ENCODE assay signal across 15 cellular contexts in genomic region chr7:141461924-141462323, GRCh38.
DNase-seq lines count a peak whose midpoint lies in the region; ATAC-seq and TF ChIP-seq lines count a peak whose summit lies in the region.
"Had no signal": no experiment of that assay in that cellular context is flagged by ENCODE, and none has a peak within 500 bp of the region (broad histone marks: within the 10 kb centered on the region; RNA-seq: fewer than 3 reads in every experiment).

No MANE protein-coding gene starts in this region.

- H2BK120ac ChIP-seq in mesendoderm (ENCODE audit: low read depth, low read length), result no peak overlapping the region

- H3K18ac ChIP-seq in mesendoderm (ENCODE audit: low read length), result no peak overlapping the region

- H3K36me3 ChIP-seq in GM23338 (ENCODE audit: insufficient read depth) (no peaks in the 10 kb centered on the region), endocrine pancreas (ENCODE audit: control insufficient read depth, insufficient read depth, low read length) (no peaks in the 10 kb centered on the region), mesendoderm (ENCODE audit: control insufficient read depth, insufficient read depth, low read length) (no peaks in the 10 kb centered on the region), aorta (ENCODE audit: control insufficient read depth in 1 of 2, insufficient read depth in 2 of 2, low read length in 1 of 2) (no peaks in the 10 kb centered on the region)

- H3K9me3 Mint-ChIP-seq in GM23338, result no peaks in the 10 kb centered on the region
- H3K9me3 Mint-ChIP-seq in activated T-helper 17 cell treated with anti-CD3 and anti-CD28 coated beads, Interleukin-2, amount 50 U/mL, for 72 hours, result no peaks in the 10 kb centered on the region

- H4K8ac ChIP-seq in mesendoderm (ENCODE audit: low read depth, low read length), result no peak overlapping the region

- no peaks in the 10 kb centered on the region for H4K20me1 ChIP-seq in GM23338 (replicated peaks; ENCODE audit: insufficient read depth)

- intact Hi-C loops in aorta (cut with DNase I), result no loop called here

- no peak overlapping the region for H2AFZ ChIP-seq in GM23338

- ATAC-seq in GM23338 (peak; percentile 30; the same call in 2 of the 3 replicates), aorta (ENCODE audit: low FRiP score) (no peak)
- no peak for ATAC-seq in activated T-helper 17 cell treated with anti-CD3 and anti-CD28 coated beads, Interleukin-2, amount 50 U/mL, for 72 hours (replicated peaks)
- ATAC-seq: A549 had no signal

- no peaks in the 10 kb centered on the region for H3K9me3 ChIP-seq in endocrine pancreas (ENCODE audit: control insufficient read depth, low read length)
- H3K9me3 ChIP-seq in aorta (ENCODE audit: control insufficient read depth, low read length), result no peaks in the 10 kb centered on the region

- H3K27ac Mint-ChIP-seq in GM23338, result no peak overlapping the region
- peak overlapping the region; percentile 37 for H3K27ac Mint-ChIP-seq in activated T-helper 17 cell treated with anti-CD3 and anti-CD28 coated beads, Interleukin-2, amount 50 U/mL, for 72 hours

- H3K27me3 ChIP-seq in GM23338 (ENCODE audit: insufficient read depth), result no peaks in the 10 kb centered on the region
- H3K27me3 ChIP-seq in endocrine pancreas (ENCODE audit: control insufficient read depth, insufficient read depth, low read length), result no peaks in the 10 kb centered on the region
- H3K27me3 ChIP-seq in mesendoderm (ENCODE audit: insufficient read depth, low read length, poor library complexity), result no peaks in the 10 kb centered on the region
- no peaks in the 10 kb centered on the region for H3K27me3 ChIP-seq in aorta (ENCODE audit: control insufficient read depth in 1 of 2, insufficient read depth in 2 of 2, low read length in 1 of 2)

- 0 out of 2 replicates have a peak, but pooled peaks cover 4% of the 10 kb centered on the region for H3K4me1 ChIP-seq in GM23338 (ENCODE audit: insufficient read depth)
- H3K4me1 ChIP-seq in endocrine pancreas (ENCODE audit: control insufficient read depth, insufficient read depth, low read length), result no peaks in the 10 kb centered on the region
- H3K4me1 ChIP-seq in mesendoderm (ENCODE audit: control insufficient read depth, low read depth, low read length), result no peaks in the 10 kb centered on the region
- H3K4me1 ChIP-seq in aorta (ENCODE audit: control insufficient read depth in 1 of 2, insufficient read depth in 2 of 2, low read length in 2 of 2), result no peaks in the 10 kb centered on the region
- H3K4me1 ChIP-seq: A549 had no signal

- H3F3A ChIP-seq in GM23338 (replicated peaks; ENCODE audit: low read depth), result no peaks in the 10 kb centered on the region

- no peak overlapping the region for H3K4me2 ChIP-seq in GM23338
- no peak overlapping the region for H3K4me2 ChIP-seq in mesendoderm (ENCODE audit: low read length)
- H3K4me2 ChIP-seq: A549 had no signal

- H3K56ac ChIP-seq in mesendoderm (ENCODE audit: low read length), result no peak overlapping the region

- no peak overlapping the region for H4K5ac ChIP-seq in mesendoderm (ENCODE audit: low read length)

- no CpG with 5 or more reads among the region's 6 CpGs for WGBS in mesendoderm (ENCODE audit: extremely low coverage, insufficient coverage, low lambda C conversion rate)
- 77 to 78% methylated on average over 6 of the region's 6 CpGs for WGBS in aorta, 2 donors

- H2BK15ac ChIP-seq in mesendoderm (replicated peaks; ENCODE audit: low read depth), result no peak overlapping the region

- no peak overlapping the region for H3K4ac ChIP-seq in mesendoderm (ENCODE audit: low read depth, low read length)

- H3K36me3 Mint-ChIP-seq in GM23338 (ENCODE audit: low read depth), result no peaks in the 10 kb centered on the region
- H3K36me3 Mint-ChIP-seq in activated T-helper 17 cell treated with anti-CD3 and anti-CD28 coated beads, Interleukin-2, amount 50 U/mL, for 72 hours (ENCODE audit: low read depth), result no peaks in the 10 kb centered on the region

- H3K79me2 ChIP-seq in GM23338 (replicated peaks; ENCODE audit: insufficient read depth), result no peaks in the 10 kb centered on the region
- no peaks in the 10 kb centered on the region for H3K79me2 ChIP-seq in mesendoderm (ENCODE audit: control insufficient read depth, insufficient read depth, low read length)

- no peak overlapping the region for H2AK5ac ChIP-seq in mesendoderm (ENCODE audit: low read length)

- H3K4me1 Mint-ChIP-seq in GM23338, result peaks cover 14% of the 10 kb centered on the region
- no peaks in the 10 kb centered on the region for H3K4me1 Mint-ChIP-seq in activated T-helper 17 cell treated with anti-CD3 and anti-CD28 coated beads, Interleukin-2, amount 50 U/mL, for 72 hours

- H3K79me1 ChIP-seq in mesendoderm (ENCODE audit: low read length), result no peaks in the 10 kb centered on the region

- no peak overlapping the region for H3K4me3 Mint-ChIP-seq in GM23338
- H3K4me3 Mint-ChIP-seq in activated T-helper 17 cell treated with anti-CD3 and anti-CD28 coated beads, Interleukin-2, amount 50 U/mL, for 72 hours, result no peak overlapping the region

- H3K4me3 ChIP-seq in GM23338 (no peak overlapping the region), endocrine pancreas (ENCODE audit: control insufficient read depth, insufficient read depth, low read length) (peak overlapping the region; percentile 0), mesendoderm (ENCODE audit: low read length) (no peak overlapping the region), aorta (ENCODE audit: low read length in 2 of 2) (no peak overlapping the region)
- H3K4me3 ChIP-seq: A549 had no signal

- H3K9ac ChIP-seq in endocrine pancreas (ENCODE audit: control insufficient read depth, insufficient read depth, low read length), result no peak overlapping the region
- H3K9ac ChIP-seq in mesendoderm (ENCODE audit: low read length), result no peak overlapping the region

- H3K27me3 Mint-ChIP-seq in GM23338 (ENCODE audit: insufficient read depth, low read depth, poor library complexity), result peaks cover 4% of the 10 kb centered on the region
- peaks cover 12% of the 10 kb centered on the region for H3K27me3 Mint-ChIP-seq in activated T-helper 17 cell treated with anti-CD3 and anti-CD28 coated beads, Interleukin-2, amount 50 U/mL, for 72 hours

- H3K27ac ChIP-seq in GM23338 (ENCODE audit: low read depth) (no peak overlapping the region), mesendoderm (ENCODE audit: low read depth, low read length) (no peak overlapping the region), aorta (ENCODE audit: low read depth in 1 of 2, low read length in 2 of 2) (no peak overlapping the region)
- H3K27ac ChIP-seq: A549 had no signal

- no peak for TF ChIP-seq CTCF in GM23338 (conservative IDR thresholded peaks at IDR 0.05; ENCODE audit: low read depth in 2 of 2)

- no peak overlapping the region for H2BK5ac ChIP-seq in mesendoderm (ENCODE audit: low read length)

- DNase-seq in GM23338 (ENCODE audit: low spot score) (no peak), medulla oblongata (ENCODE audit: extremely low spot score) (peak; percentile 17), mesendoderm (no peak), retina (no peak), aorta (no peak)
- DNase-seq: COR-L47, GF-D8, KG1, NCI-H1436 treated with DMSO at 0.1 percent for 48 hours, NCI-H2029 treated with DMSO at 0.1 percent for 48 hours, NCI-H2171 treated with DMSO at 0.1 percent for 48 hours, NCI-H446 treated with DMSO at 0.1 percent for 48 hours had no signal

- no peaks in the 10 kb centered on the region for H3K9me2 ChIP-seq in GM23338 (ENCODE audit: insufficient read depth)

- H3K23ac ChIP-seq in mesendoderm (ENCODE audit: low read length), result no peak overlapping the region

TF ChIP-seq in GM23338, 12 proteins besides CTCF, POLR2A, EP300 and RAD21:
- no peak for TF ChIP-seq ETS1 (IDR thresholded peaks at IDR 0.05)
- no peak for TF ChIP-seq ZNF114 (CRISPR knock-in tag; IDR thresholded peaks at IDR 0.05)
- no peak for TF ChIP-seq ZNF331 (CRISPR knock-in tag; IDR thresholded peaks at IDR 0.05; ENCODE audit: low read depth)
